Comparison of ENCODE assay signal across 8 cellular contexts in the genomic region with DNA sequence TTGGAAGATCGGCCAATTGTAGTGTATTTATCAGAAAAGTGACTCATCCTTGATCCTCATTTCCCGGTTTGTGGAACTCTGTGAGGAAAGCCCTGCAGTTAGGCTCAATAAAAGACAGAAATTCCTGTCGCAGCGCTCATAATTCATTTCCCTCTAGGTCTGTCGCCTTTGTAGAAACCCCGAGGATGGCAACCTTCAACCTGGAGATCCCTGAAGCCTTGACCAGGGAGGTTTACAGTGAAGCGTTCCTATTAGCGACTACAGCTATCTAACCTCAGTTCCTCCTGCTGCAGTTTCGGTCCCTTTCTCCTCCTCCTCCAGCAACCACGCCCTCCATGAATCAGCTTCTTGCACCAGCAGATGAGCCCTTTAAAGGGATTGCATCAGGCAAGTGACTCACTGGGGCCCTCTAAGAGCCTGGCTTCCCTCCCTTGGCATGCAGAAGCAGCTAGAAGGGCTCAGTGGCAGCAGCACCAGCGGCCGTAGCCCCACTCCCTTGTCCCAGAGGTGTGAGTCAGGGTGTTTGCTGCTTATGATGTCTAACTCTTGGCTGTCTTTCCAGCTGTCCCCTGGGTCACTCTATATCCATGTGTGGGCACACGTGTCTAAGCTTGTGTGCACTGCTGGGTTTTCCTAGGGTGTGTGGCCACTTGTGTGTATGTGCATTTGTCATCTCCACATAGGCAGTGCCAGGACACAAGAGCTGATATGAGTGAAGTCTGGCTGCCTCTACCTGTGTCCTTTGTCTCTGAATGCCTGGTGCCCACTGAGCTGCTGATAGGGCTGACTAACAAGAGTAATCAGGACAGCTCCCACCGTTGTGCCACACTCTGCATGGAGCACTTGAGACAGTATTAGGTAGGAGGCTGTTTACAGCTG. TPM values are rescaled to one million over a fixed set of nuclear protein-coding genes. Genes with fewer than 3 reads are reported as not detected.
DNase-seq lines count a peak whose midpoint lies in the region; ATAC-seq and TF ChIP-seq lines count a peak whose summit lies in the region.

No MANE protein-coding gene starts in this region.

- peak; percentile 49 for ATAC-seq in GM19395 (IDR thresholded peaks at IDR 0.05; ENCODE audit: unreplicated experiment)

- no peaks in the 10 kb centered on the region for H3K9me3 ChIP-seq in BLaER1 treated with 17β-estradiol and CSF1 and Interleukin-3, amounts not matched to agents 10 nM and 100 nM (replicated peaks in 1 of 11)
- H3K9me3 ChIP-seq in endodermal cell (ENCODE audit: control insufficient read depth, low read length): no peaks in the 10 kb centered on the region

- DNase-seq in HPDE6-E6E7 (ENCODE audit: extremely low spot score): peak; percentile 99
- peak; percentile 98 to 99 for DNase-seq in NOMO-1 (lab: John Stamatoyannopoulos, UW; ENCODE audit: unreplicated experiment in 2 of 2)
- DNase-seq in activated CD8-positive, alpha-beta memory T cell treated with anti-CD3 and anti-CD28 coated beads for 48 hours (ENCODE audit: low read depth in 2 of 3, low spot score in 2 of 3): peak; percentile 59 to 74 (median 71)
- DNase-seq in endodermal cell: peak; percentile 95
- DNase-seq in mesenteric fat pad (ENCODE audit: low spot score): peak; percentile 94
- DNase-seq in stimulated activated CD8-positive, alpha-beta memory T cell treated with anti-CD3 and anti-CD28 coated beads, Interleukin-15, amount 100 ng/mL, for 24 hours (ENCODE audit: low read depth): peak; percentile 53

- H3K4me3 ChIP-seq in BLaER1 treated with 17β-estradiol and CSF1 and Interleukin-3, amounts not matched to agents 10 nM and 100 nM: peak overlapping the region; percentile 51 to 97 (median 64)
- H3K4me3 ChIP-seq in endodermal cell (ENCODE audit: low read length): peak overlapping the region; percentile 94

- peaks cover 6 to 42% (median 33%) of the 10 kb centered on the region in 11 experiments; a peak in 17 of 22 replicates for H4K20me1 ChIP-seq in BLaER1 treated with 17β-estradiol and CSF1 and Interleukin-3, amounts not matched to agents 10 nM and 100 nM

- WGBS in endodermal cell (ENCODE audit: insufficient coverage in 1 of 2, insufficient read length in 1 of 2), 2 experiments: 4 to 7% methylated on average over 8 to 14 of the region's 14 CpGs

- H3K36me3 ChIP-seq in BLaER1 treated with 17β-estradiol and CSF1 and Interleukin-3, amounts not matched to agents 10 nM and 100 nM: peaks cover 14 to 34% (median 21%) of the 10 kb centered on the region in 11 experiments
- H3K36me3 ChIP-seq in endodermal cell (ENCODE audit: control insufficient read depth, insufficient read depth, low read length): peaks cover 29% of the 10 kb centered on the region

- TF ChIP-seq CTCF in endodermal cell (conservative IDR thresholded peaks at IDR 0.05): no peak

- peaks cover 36% of the 10 kb centered on the region for H3K4me1 Mint-ChIP-seq in endodermal cell

- peak overlapping the region; percentile 91 to 99 (median 97) for H3K27ac ChIP-seq in BLaER1 treated with 17β-estradiol and CSF1 and Interleukin-3, amounts not matched to agents 10 nM and 100 nM
- peak overlapping the region; percentile 99 for H3K27ac ChIP-seq in endodermal cell (ENCODE audit: low read depth, low read length)

- H3K36me3 Mint-ChIP-seq in endodermal cell (ENCODE audit: low read depth): peaks cover 19% of the 10 kb centered on the region

- no peaks in the 10 kb centered on the region for H3K27me3 Mint-ChIP-seq in endodermal cell (ENCODE audit: insufficient read depth)

- H3K4me1 ChIP-seq in BLaER1 treated with 17β-estradiol and CSF1 and Interleukin-3, amounts not matched to agents 10 nM and 100 nM: peaks cover 56 to 81% (median 68%) of the 10 kb centered on the region in 10 experiments
- peaks cover 15% of the 10 kb centered on the region for H3K4me1 ChIP-seq in endodermal cell (ENCODE audit: control insufficient read depth, insufficient read depth, low read length)

- H3K9me3 Mint-ChIP-seq in endodermal cell: no peaks in the 10 kb centered on the region

- peak overlapping the region; percentile 78 to 96 (median 92) for H3K9ac ChIP-seq in BLaER1 treated with 17β-estradiol and CSF1 and Interleukin-3, amounts not matched to agents 10 nM and 100 nM
- H3K9ac ChIP-seq in endodermal cell (ENCODE audit: extremely low read depth, low read length, poor library complexity, severe bottlenecking): peak overlapping the region; percentile 99

- peak overlapping the region; percentile 100 for H3K27ac Mint-ChIP-seq in endodermal cell

- no peaks in the 10 kb centered on the region for H3K27me3 ChIP-seq in BLaER1 treated with 17β-estradiol and CSF1 and Interleukin-3, amounts not matched to agents 10 nM and 100 nM
- H3K27me3 ChIP-seq in endodermal cell (ENCODE audit: control insufficient read depth, insufficient read depth, low read length, poor library complexity, severe bottlenecking): no peaks in the 10 kb centered on the region

- peak overlapping the region; percentile 89 for H3K4me3 Mint-ChIP-seq in endodermal cell

- H3K4me2 ChIP-seq in BLaER1 treated with 17β-estradiol and CSF1 and Interleukin-3, amounts not matched to agents 10 nM and 100 nM: peak overlapping the region; percentile 85 to 98 (median 92)

RNA-seq across cellular contexts. Expression of a gene that starts 0.8 kb away (rescaled TPM):
- 10 to 100 TPM; 19.4 to 32.4 TPM for total RNA-seq in endodermal cell
- polyA plus RNA-seq in endodermal cell (2013, experiment 1 of 2): 39.4 TPM
- polyA plus RNA-seq in endodermal cell (2013, experiment 2 of 2): 38.5 TPM
- total RNA-seq in mesenteric fat pad: 84.0 TPM

RNA-seq across cellular contexts. Expression of a gene that starts 11.2 kb away (rescaled TPM):
- total RNA-seq in endodermal cell (10 to 100 TPM; 37.5 to 45.6 TPM), mesenteric fat pad (50.1 TPM)
- 31.2 TPM for polyA plus RNA-seq in endodermal cell (2013, experiment 1 of 2)
- polyA plus RNA-seq in endodermal cell (2013, experiment 2 of 2): 32.0 TPM

Comparison
In these comparisons a context has a peak if more than half of its experiments do, and no peak if none do; other contexts are left out.
1. Peak in every context shown above with its lines: DNase-seq, ATAC-seq, H3K4me3 ChIP-seq and H3K27ac ChIP-seq.